In genomic region chr16:85514601-85515318, GRCh38 we compare ENCODE assay signal across 8 cellular contexts.
DNase-seq lines count a peak whose midpoint lies in the region; ATAC-seq lines count a peak whose summit lies in the region.

No MANE protein-coding gene starts in this region.

- peaks cover 0 to 2% (median 0%) of the 10 kb centered on the region in 3 donors for H3K4me1 Mint-ChIP-seq in T-cell

- H3K9me3 Mint-ChIP-seq in T-cell, result no peaks in the 10 kb centered on the region

- POLR2A ChIA-PET in T-cell (lab: Charles Lee), result no interaction called here

- ATAC-seq in HG03521 (IDR thresholded peaks at IDR 0.05; ENCODE audit: unreplicated experiment) (no peak), T-cell (replicated peaks in 1 of 4) (no peak), HG03460 (IDR thresholded peaks at IDR 0.05; ENCODE audit: unreplicated experiment) (no peak)

- H3K9me3 ChIP-seq in muscle layer of colon (ENCODE audit: low read length), result no peaks in the 10 kb centered on the region

- CTCF ChIA-PET in T-cell (lab: Charles Lee), result no interaction called here

- H3K27ac Mint-ChIP-seq in T-cell, result no peak overlapping the region

- in situ Hi-C loops in ACHN (cut with HindIII; ENCODE audit: low pct_ligation_motif_present, low pct_unique_long_range_greater_than_20kb, low sequenced_read_pairs), result no loop called here

- no peak overlapping the region for H3K4me3 Mint-ChIP-seq in T-cell

- H3K27me3 ChIP-seq in muscle layer of colon (ENCODE audit: control insufficient read depth in 1 of 2, insufficient read depth in 2 of 2, low read length in 2 of 2), result no peaks in the 10 kb centered on the region

- H3K4me3 ChIP-seq in muscle layer of colon (ENCODE audit: low read depth in 1 of 2, low read length in 2 of 2), result peak overlapping the region in 1 of 2 donors; percentile 39

- H3K36me3 ChIP-seq in muscle layer of colon (ENCODE audit: insufficient read depth, low read length), result no peaks in the 10 kb centered on the region

- no peaks in the 10 kb centered on the region for H3K36me3 Mint-ChIP-seq in T-cell

- H3K4me1 ChIP-seq in muscle layer of colon (ENCODE audit: insufficient read depth, low read length), result peaks cover 30% of the 10 kb centered on the region

- H3K27me3 Mint-ChIP-seq in T-cell, result peaks cover 0 to 2% of the 10 kb centered on the region in 2 donors

- DNase-seq in ACHN (peak; percentile 82), NCI-H2081 (lab: John Stamatoyannopoulos, UW) (peak; percentile 62 to 82), epidermal melanocyte (ENCODE audit: insufficient read length, low spot score) (peak; percentile 90), T-cell (no peak)
- no peak for DNase-seq in stimulated activated CD8-positive, alpha-beta memory T cell treated with anti-CD3 and anti-CD28 coated beads, Interleukin-4, amount 100 ng/mL, for 48 hours

- H3K27ac ChIP-seq in muscle layer of colon (ENCODE audit: low read depth, low read length), result peak overlapping the region; percentile 65

- no peak overlapping the region for H3K9ac ChIP-seq in muscle layer of colon (ENCODE audit: low read length)

Comparison
In these comparisons a context has a peak if more than half of its experiments do, and no peak if none do; other contexts are left out.
1. DNase-seq: peak in ACHN (single experiment), NCI-H2081 (2 of 2) and epidermal melanocyte (single experiment); none in T-cell (0 of 34) and stimulated activated CD8-positive, alpha-beta memory T cell treated with anti-CD3 and anti-CD28 coated beads, Interleukin-4, amount 100 ng/mL, for 48 hours (single experiment).